16 cellular contexts compared by ENCODE assay signal in the genomic region with DNA sequence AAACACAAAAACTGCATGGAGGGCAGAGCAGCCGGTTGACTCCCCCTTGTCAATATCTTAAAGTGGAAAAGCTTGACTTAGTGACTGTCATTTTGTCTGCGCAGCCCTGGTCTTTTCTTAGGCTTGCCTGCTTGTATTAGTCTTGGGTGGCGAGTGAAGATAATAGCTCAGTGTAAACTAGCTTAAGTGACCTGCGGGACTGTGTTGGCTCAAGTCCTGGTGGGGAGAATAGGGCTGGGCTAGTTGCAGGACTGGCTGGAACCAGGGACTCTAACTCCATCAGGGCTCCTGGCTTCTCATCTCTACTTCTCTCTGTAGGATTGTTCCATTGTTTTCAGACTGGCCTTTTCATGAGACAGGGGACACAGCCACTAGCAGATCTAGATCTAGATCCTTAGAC. TPM values are rescaled to one million over a fixed set of nuclear protein-coding genes. Genes with fewer than 3 reads are reported as not detected.
DNase-seq lines count a peak whose midpoint lies in the region; ATAC-seq, FAIRE-seq and TF ChIP-seq lines count a peak whose summit lies in the region.
"Had no signal": no experiment of that assay in that cellular context is flagged by ENCODE, and none has a peak within 500 bp of the region (broad histone marks: within the 10 kb centered on the region; RNA-seq: fewer than 3 reads in every experiment).

No MANE protein-coding gene starts in this region.

- H3K4me3 ChIP-seq in left ventricle myocardium inferior (no peak overlapping the region), PC-9 (no peak overlapping the region)
- H3K4me3 ChIP-seq: HAP-1, SJCRH30 had no signal

- BruUV-seq in PC-9 (replicated peaks; lab: Mats Ljungman, UMichigan), result no TSS peak

- CTCF ChIA-PET in PC-9 (lab: Charles Lee), result no interaction called here

- DNase-seq in left ventricle myocardium superior (no peak), left ventricle myocardium inferior (no peak), PC-9 (no peak), islet precursor cell (peak; percentile 79), GM12891 (ENCODE audit: insufficient read length, low spot score) (no peak)
- DNase-seq: CD8-positive, alpha-beta memory T cell; DMS79 treated with DMSO at 0.1 percent for 48 hours; NCI-H1417 treated with DMSO at 0.1 percent for 48 hours; NCI-H1930; NCI-H2171 treated with DMSO at 0.1 percent for 48 hours; NCI-H748 treated with DMSO at 0.1 percent for 48 hours; SJCRH30 had no signal

- no peak overlapping the region; the same call in 1 of the 2 replicates for H2AFZ ChIP-seq in PC-9

- POLR2A ChIA-PET in PC-9 (lab: Charles Lee; ENCODE audit: unreplicated experiment), result interaction anchor here (0.5 to 0.7 kb wide), 4 partner anchors 9 to 374 kb away, joined by 3 to 15 read pairs (median 8); no protein-coding TSS in a partner anchor

- no peaks in the 10 kb centered on the region for H3K9me2 ChIP-seq in PC-9 (ENCODE audit: insufficient read depth)

- intact Hi-C loops in left ventricle myocardium superior (cut with micrococcal nuclease) (loop anchor here (10.0 kb wide), 1 partner anchor 149 kb away; no protein-coding TSS in a partner anchor), left ventricle myocardium inferior (cut with micrococcal nuclease) (no loop called here), PC-9 (cut with micrococcal nuclease; ENCODE audit: unreplicated experiment) (no loop called here)

- no peaks in the 10 kb centered on the region for H3K79me2 ChIP-seq in PC-9 (ENCODE audit: low read depth)

- H3K27me3 ChIP-seq in left ventricle myocardium inferior (ENCODE audit: low read depth), result no peaks in the 10 kb centered on the region
- H3K27me3 ChIP-seq in PC-9 (ENCODE audit: insufficient read depth, low read depth), result no peaks in the 10 kb centered on the region
- H3K27me3 ChIP-seq: SJCRH30 had no signal

- no peak for FAIRE-seq in GM12891 (lab: Jason Lieb, UNC)
- FAIRE-seq: D721Med had no signal

- peaks cover 49% of the 10 kb centered on the region for H3F3A ChIP-seq in PC-9 (ENCODE audit: insufficient read depth, low read depth)

- H4K20me1 ChIP-seq in PC-9 (ENCODE audit: insufficient read depth), result no peaks in the 10 kb centered on the region

- no peak for TF ChIP-seq POLR2A in GM12891 (IDR thresholded peaks at IDR 0.05; ENCODE audit: low read depth, low read length)

- no peaks in the 10 kb centered on the region for H3K36me3 ChIP-seq in left ventricle myocardium inferior
- H3K36me3 ChIP-seq in PC-9 (ENCODE audit: low read depth), result no peaks in the 10 kb centered on the region
- H3K36me3 ChIP-seq: HAP-1, SJCRH30 had no signal

- TF ChIP-seq CTCF in left ventricle myocardium inferior (IDR thresholded peaks at IDR 0.05; ENCODE audit: borderline replicate concordance), result no peak
- no peak for TF ChIP-seq CTCF in PC-9 (conservative IDR thresholded peaks at IDR 0.05)

- no peak overlapping the region for H3K4me2 ChIP-seq in PC-9

- H3K27ac ChIP-seq in left ventricle myocardium inferior (replicated peaks) (no peak overlapping the region), PC-9 (peak overlapping the region; percentile 93)
- H3K27ac ChIP-seq: SJCRH30 had no signal

- H3K9me3 ChIP-seq in left ventricle myocardium inferior (replicated peaks), result no peaks in the 10 kb centered on the region
- no peaks in the 10 kb centered on the region for H3K9me3 ChIP-seq in PC-9 (ENCODE audit: insufficient read depth, low read depth)
- H3K9me3 ChIP-seq: HAP-1, SJCRH30 had no signal

- peak; percentile 42 for ATAC-seq in left ventricle myocardium superior
- no peak for ATAC-seq in GM21515 (IDR thresholded peaks at IDR 0.05; ENCODE audit: unreplicated experiment)
- ATAC-seq in HG03354 (IDR thresholded peaks at IDR 0.05; ENCODE audit: poor library complexity, severe bottlenecking, unreplicated experiment), result no peak

- H3K4me1 ChIP-seq in left ventricle myocardium inferior, result peaks cover 4% of the 10 kb centered on the region
- peaks cover 80% of the 10 kb centered on the region for H3K4me1 ChIP-seq in PC-9 (replicated peaks; ENCODE audit: insufficient read depth)
- H3K4me1 ChIP-seq: HAP-1, SJCRH30 had no signal

TF ChIP-seq in GM12891, 5 proteins besides CTCF, POLR2A, EP300 and RAD21:
- TF ChIP-seq SPI1 (IDR thresholded peaks at IDR 0.05; ENCODE audit: low read depth, low read length) (no peak), POU2F2 (IDR thresholded peaks at IDR 0.05; ENCODE audit: low read depth, low read length) (no peak), TAF1 (IDR thresholded peaks at IDR 0.05; ENCODE audit: low read depth, low read length) (no peak), POLR2AphosphoS5 (IDR thresholded peaks at IDR 0.05; ENCODE audit: low read depth, low read length) (no peak), PAX5 (IDR thresholded peaks at IDR 0.05; ENCODE audit: insufficient read depth, low read length, severe bottlenecking) (no peak)

RNA-seq across cellular contexts. Expression of gene ATG16L1, which starts 8.1 kb away (rescaled TPM):
- total RNA-seq in left ventricle myocardium superior (18.4 TPM), left ventricle myocardium inferior (18.6 TPM), PC-9 (2021) (55.7 and 63.9 TPM in 2 replicates)
- 10.4 TPM for polyA plus RNA-seq in GM12891 (2012; ENCODE audit: low read depth, missing spikeins)
